Comparison of ENCODE assay signal across 1 cellular context in the genomic region with DNA sequence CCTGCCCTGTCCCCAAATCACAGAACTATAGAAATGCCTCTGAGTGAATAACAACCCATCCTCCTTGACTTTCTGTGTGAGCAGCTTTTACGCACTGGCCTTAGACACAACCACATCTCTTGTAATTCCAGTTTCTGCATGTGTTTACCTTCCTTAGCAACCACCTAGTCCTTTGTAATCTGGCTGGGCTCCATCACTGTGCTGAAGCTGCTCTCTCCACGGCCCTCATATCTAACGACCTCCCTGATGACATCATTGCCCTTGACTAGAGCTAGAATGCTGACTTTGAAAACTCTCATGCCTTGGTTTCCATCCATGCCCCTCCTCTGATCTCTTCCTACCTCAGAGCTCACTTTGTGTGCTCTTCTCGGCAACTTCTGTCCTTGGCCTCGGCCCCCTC.
TF ChIP-seq lines count a peak whose summit lies in the region.

No MANE protein-coding gene starts in this region.

TF ChIP-seq in HepG2, 621 proteins besides CTCF, POLR2A, EP300 and RAD21 (continued from another document):
- TF ChIP-seq, protein P1, sequence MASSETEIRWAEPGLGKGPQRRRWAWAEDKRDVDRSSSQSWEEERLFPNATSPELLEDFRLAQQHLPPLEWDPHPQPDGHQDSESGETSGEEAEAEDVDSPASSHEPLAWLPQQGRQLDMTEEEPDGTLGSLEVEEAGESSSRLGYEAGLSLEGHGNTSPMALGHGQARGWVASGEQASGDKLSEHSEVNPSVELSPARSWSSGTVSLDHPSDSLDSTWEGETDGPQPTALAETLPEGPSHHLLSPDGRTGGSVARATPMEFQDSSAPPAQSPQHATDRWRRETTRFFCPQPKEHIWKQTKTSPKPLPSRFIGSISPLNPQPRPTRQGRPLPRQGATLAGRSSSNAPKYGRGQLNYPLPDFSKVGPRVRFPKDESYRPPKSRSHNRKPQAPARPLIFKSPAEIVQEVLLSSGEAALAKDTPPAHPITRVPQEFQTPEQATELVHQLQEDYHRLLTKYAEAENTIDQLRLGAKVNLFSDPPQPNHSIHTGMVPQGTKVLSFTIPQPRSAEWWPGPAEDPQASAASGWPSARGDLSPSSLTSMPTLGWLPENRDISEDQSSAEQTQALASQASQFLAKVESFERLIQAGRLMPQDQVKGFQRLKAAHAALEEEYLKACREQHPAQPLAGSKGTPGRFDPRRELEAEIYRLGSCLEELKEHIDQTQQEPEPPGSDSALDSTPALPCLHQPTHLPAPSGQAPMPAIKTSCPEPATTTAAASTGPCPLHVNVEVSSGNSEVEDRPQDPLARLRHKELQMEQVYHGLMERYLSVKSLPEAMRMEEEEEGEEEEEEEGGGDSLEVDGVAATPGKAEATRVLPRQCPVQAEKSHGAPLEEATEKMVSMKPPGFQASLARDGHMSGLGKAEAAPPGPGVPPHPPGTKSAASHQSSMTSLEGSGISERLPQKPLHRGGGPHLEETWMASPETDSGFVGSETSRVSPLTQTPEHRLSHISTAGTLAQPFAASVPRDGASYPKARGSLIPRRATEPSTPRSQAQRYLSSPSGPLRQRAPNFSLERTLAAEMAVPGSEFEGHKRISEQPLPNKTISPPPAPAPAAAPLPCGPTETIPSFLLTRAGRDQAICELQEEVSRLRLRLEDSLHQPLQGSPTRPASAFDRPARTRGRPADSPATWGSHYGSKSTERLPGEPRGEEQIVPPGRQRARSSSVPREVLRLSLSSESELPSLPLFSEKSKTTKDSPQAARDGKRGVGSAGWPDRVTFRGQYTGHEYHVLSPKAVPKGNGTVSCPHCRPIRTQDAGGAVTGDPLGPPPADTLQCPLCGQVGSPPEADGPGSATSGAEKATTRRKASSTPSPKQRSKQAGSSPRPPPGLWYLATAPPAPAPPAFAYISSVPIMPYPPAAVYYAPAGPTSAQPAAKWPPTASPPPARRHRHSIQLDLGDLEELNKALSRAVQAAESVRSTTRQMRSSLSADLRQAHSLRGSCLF (CRISPR knock-in tag; IDR thresholded peaks at IDR 0.05; ENCODE audit: borderline replicate concordance): no peak
- TF ChIP-seq, protein P2, sequence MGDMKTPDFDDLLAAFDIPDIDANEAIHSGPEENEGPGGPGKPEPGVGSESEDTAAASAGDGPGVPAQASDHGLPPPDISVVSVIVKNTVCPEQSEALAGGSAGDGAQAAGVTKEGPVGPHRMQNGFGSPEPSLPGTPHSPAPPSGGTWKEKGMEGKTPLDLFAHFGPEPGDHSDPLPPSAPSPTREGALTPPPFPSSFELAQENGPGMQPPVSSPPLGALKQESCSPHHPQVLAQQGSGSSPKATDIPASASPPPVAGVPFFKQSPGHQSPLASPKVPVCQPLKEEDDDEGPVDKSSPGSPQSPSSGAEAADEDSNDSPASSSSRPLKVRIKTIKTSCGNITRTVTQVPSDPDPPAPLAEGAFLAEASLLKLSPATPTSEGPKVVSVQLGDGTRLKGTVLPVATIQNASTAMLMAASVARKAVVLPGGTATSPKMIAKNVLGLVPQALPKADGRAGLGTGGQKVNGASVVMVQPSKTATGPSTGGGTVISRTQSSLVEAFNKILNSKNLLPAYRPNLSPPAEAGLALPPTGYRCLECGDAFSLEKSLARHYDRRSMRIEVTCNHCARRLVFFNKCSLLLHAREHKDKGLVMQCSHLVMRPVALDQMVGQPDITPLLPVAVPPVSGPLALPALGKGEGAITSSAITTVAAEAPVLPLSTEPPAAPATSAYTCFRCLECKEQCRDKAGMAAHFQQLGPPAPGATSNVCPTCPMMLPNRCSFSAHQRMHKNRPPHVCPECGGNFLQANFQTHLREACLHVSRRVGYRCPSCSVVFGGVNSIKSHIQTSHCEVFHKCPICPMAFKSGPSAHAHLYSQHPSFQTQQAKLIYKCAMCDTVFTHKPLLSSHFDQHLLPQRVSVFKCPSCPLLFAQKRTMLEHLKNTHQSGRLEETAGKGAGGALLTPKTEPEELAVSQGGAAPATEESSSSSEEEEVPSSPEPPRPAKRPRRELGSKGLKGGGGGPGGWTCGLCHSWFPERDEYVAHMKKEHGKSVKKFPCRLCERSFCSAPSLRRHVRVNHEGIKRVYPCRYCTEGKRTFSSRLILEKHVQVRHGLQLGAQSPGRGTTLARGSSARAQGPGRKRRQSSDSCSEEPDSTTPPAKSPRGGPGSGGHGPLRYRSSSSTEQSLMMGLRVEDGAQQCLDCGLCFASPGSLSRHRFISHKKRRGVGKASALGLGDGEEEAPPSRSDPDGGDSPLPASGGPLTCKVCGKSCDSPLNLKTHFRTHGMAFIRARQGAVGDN (CRISPR knock-in tag; IDR thresholded peaks at IDR 0.05): no peak
- no peak for TF ChIP-seq RBFOX2 (IDR thresholded peaks at IDR 0.05; ENCODE audit: low read depth, low read length)
- no peak for TF ChIP-seq TMF1 (CRISPR knock-in tag; IDR thresholded peaks at IDR 0.05; ENCODE audit: low read depth)
- TF ChIP-seq NFIC (IDR thresholded peaks at IDR 0.05; ENCODE audit: low read length): no peak
- TF ChIP-seq CREB1 (IDR thresholded peaks at IDR 0.05): 0 out of 2 replicates have a peak, but pooled peaks have one; percentile 23
- no peak for TF ChIP-seq CREB1 (CRISPR knock-in tag; IDR thresholded peaks at IDR 0.05)
- TF ChIP-seq, protein P3, sequence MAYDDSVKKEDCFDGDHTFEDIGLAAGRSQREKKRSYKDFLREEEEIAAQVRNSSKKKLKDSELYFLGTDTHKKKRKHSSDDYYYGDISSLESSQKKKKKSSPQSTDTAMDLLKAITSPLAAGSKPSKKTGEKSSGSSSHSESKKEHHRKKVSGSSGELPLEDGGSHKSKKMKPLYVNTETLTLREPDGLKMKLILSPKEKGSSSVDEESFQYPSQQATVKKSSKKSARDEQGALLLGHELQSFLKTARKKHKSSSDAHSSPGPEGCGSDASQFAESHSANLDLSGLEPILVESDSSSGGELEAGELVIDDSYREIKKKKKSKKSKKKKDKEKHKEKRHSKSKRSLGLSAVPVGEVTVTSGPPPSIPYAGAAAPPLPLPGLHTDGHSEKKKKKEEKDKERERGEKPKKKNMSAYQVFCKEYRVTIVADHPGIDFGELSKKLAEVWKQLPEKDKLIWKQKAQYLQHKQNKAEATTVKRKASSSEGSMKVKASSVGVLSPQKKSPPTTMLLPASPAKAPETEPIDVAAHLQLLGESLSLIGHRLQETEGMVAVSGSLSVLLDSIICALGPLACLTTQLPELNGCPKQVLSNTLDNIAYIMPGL (CRISPR knock-in tag; IDR thresholded peaks at IDR 0.05; ENCODE audit: borderline replicate concordance in 1 of 2, low read depth in 1 of 2): no peak
- peak; percentile 89 for TF ChIP-seq ATF7 (IDR thresholded peaks at IDR 0.05)
- no peak for TF ChIP-seq ATF7 (CRISPR knock-in tag; IDR thresholded peaks at IDR 0.05)
- TF ChIP-seq, protein P4, sequence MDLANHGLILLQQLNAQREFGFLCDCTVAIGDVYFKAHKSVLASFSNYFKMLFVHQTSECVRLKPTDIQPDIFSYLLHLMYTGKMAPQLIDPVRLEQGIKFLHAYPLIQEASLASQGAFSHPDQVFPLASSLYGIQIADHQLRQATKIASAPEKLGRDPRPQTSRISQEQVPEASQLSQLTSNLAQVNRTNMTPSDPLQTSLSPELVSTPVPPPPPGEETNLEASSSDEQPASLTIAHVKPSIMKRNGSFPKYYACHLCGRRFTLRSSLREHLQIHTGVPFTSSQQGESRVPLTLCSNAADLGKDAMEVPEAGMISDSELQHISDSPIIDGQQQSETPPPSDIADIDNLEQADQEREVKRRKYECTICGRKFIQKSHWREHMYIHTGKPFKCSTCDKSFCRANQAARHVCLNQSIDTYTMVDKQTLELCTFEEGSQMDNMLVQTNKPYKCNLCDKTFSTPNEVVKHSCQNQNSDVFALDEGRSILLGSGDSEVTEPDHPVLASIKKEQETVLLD (CRISPR knock-in tag; IDR thresholded peaks at IDR 0.05; ENCODE audit: low read depth): no peak
- no peak for TF ChIP-seq SNAI1 (CRISPR knock-in tag; IDR thresholded peaks at IDR 0.05; ENCODE audit: borderline replicate concordance)
